8 cellular contexts compared by ENCODE assay signal in genomic region chr12:119668315-119668651, GRCh38. TPM values are rescaled to one million over a fixed set of nuclear protein-coding genes. Genes with fewer than 3 reads are reported as not detected.
A peak's percentile ranks its signal among the peaks of the same experiment; 100 is the strongest.
DNase-seq lines count a peak whose midpoint lies in the region; ATAC-seq and TF ChIP-seq lines count a peak whose summit lies in the region.

No MANE protein-coding gene starts in this region.

- H3K4me3 Mint-ChIP-seq in type B pancreatic cell: peak overlapping the region; percentile 94

- no peaks in the 10 kb centered on the region for H3K9me3 Mint-ChIP-seq in type B pancreatic cell

- in situ Hi-C loops in astrocyte of the cerebellum (cut with HindIII; ENCODE audit: low sequenced_read_pairs): no loop called here

- ATAC-seq in HG02610 (IDR thresholded peaks at IDR 0.05; ENCODE audit: unreplicated experiment) (no peak), GM18502 (IDR thresholded peaks at IDR 0.05; ENCODE audit: poor library complexity, unreplicated experiment) (no peak)

- TF ChIP-seq POLR2A in lower leg skin (IDR thresholded peaks at IDR 0.05): no peak

- H3K4me3 ChIP-seq in AG09309 (ENCODE audit: control insufficient read depth, low read depth, low read length) (peak overlapping the region; percentile 100), HFF-Myc (replicated peaks; ENCODE audit: low read depth, low read length) (peak overlapping the region; percentile 81), astrocyte of the cerebellum (ENCODE audit: low read depth, low read length) (peak overlapping the region; percentile 94), lower leg skin (ENCODE audit: low read depth, poor library complexity, severe bottlenecking) (peak overlapping the region; percentile 91)

- TF ChIP-seq CTCF in AG09309 (IDR thresholded peaks at IDR 0.05; ENCODE audit: control insufficient read depth, insufficient read depth, low read depth, low read length, missing control alignments) (no peak), HFF-Myc (IDR thresholded peaks at IDR 0.05; ENCODE audit: low read depth, low read length, missing control alignments) (no peak), astrocyte of the cerebellum (IDR thresholded peaks at IDR 0.05; ENCODE audit: low read depth, low read length, missing control alignments) (no peak), lower leg skin (IDR thresholded peaks at IDR 0.05) (no peak), type B pancreatic cell (conservative IDR thresholded peaks at IDR 0.05) (no peak)

- H3K4me1 Mint-ChIP-seq in type B pancreatic cell (ENCODE audit: unreplicated experiment): peaks cover 24% of the 10 kb centered on the region

- H3K27ac Mint-ChIP-seq in type B pancreatic cell: peak overlapping the region; percentile 85

- DNase-seq in AG09309 (ENCODE audit: low read depth): no peak
- no peak for DNase-seq in HFF-Myc (ENCODE audit: extremely low read depth, low read depth)
- DNase-seq in astrocyte of the cerebellum (ENCODE audit: low read depth): no peak
- DNase-seq in lower leg skin (ENCODE audit: low spot score in 2 of 2): no peak
- DNase-seq in type B pancreatic cell (ENCODE audit: extremely low spot score, unreplicated experiment): no peak
- DNase-seq in C1 segment of cervical spinal cord (lab: John Stamatoyannopoulos, UW): no peak

- peaks cover 15% of the 10 kb centered on the region for H3K36me3 Mint-ChIP-seq in type B pancreatic cell

- H3K27me3 Mint-ChIP-seq in type B pancreatic cell: peaks cover 4% of the 10 kb centered on the region

- intact Hi-C loops in lower leg skin (cut with DNase I; ENCODE audit: low total_unique reads): no loop called here

- 4 to 6% methylated on average over 4 to 9 of the region's 14 CpGs for WGBS in lower leg skin, 2 donors

RNA-seq across cellular contexts. Expression of gene PRKAB1, which starts 0.3 kb away (rescaled TPM):
- total RNA-seq in lower leg skin (10 to 100 TPM; 12.6 to 24.0 (median 15.2) TPM), type B pancreatic cell (ENCODE audit: low replicate concordance) (26.5 and 32.5 TPM in 2 replicates)
